ENCODE assay signal across 8 cellular contexts in genomic region chr4:151099976-151100417, GRCh38. TPM values are rescaled to one million over a fixed set of nuclear protein-coding genes. Genes with fewer than 3 reads are reported as not detected.
DNase-seq lines count a peak whose midpoint lies in the region; ATAC-seq and TF ChIP-seq lines count a peak whose summit lies in the region.

No MANE protein-coding gene starts in this region.

- H3F3A ChIP-seq in PC-3 (ENCODE audit: low read length, unreplicated experiment), result no peaks in the 10 kb centered on the region

- H3K9me3 ChIP-seq in PC-3 (ENCODE audit: low read length) (no peaks in the 10 kb centered on the region), ectodermal cell (ENCODE audit: control insufficient read depth, low read length) (no peaks in the 10 kb centered on the region), mesodermal cell (ENCODE audit: control insufficient read depth, low read length) (no peaks in the 10 kb centered on the region), aorta (ENCODE audit: control insufficient read depth, low read length) (no peaks in the 10 kb centered on the region)

- 0 to 1% methylated on average over 12 to 13 of the region's 13 CpGs for WGBS in ectodermal cell, 2 experiments
- 0% methylated on average over 7 to 12 of the region's 13 CpGs for WGBS in mesodermal cell (ENCODE audit: insufficient coverage in 2 of 2), 2 experiments
- WGBS in aorta, 2 donors, result 0% methylated on average over 13 of the region's 13 CpGs

- H3K27ac Mint-ChIP-seq in activated naive CD4-positive, alpha-beta T cell treated with anti-CD3 and anti-CD28 coated beads, Interleukin-2, amount 50 U/mL, for 24 hours, result peak overlapping the region; percentile 99

- BruUV-seq in PC-3 (replicated peaks; lab: Mats Ljungman, UMichigan), result TSS peak; percentile 66

- peak; percentile 16 for ATAC-seq in PC-3
- ATAC-seq in aorta (ENCODE audit: low FRiP score), result peak; percentile 8

- peak overlapping the region; percentile 57 for H2AFZ ChIP-seq in PC-3 (ENCODE audit: low read length)

- H3K4me1 Mint-ChIP-seq in activated naive CD4-positive, alpha-beta T cell treated with anti-CD3 and anti-CD28 coated beads, Interleukin-2, amount 50 U/mL, for 24 hours, result peaks cover 35% of the 10 kb centered on the region

- H3K27me3 ChIP-seq in PC-3 (ENCODE audit: low read length), result no peaks in the 10 kb centered on the region
- H3K27me3 ChIP-seq in ectodermal cell (ENCODE audit: control insufficient read depth, insufficient read depth, low read length, poor library complexity, severe bottlenecking), result no peaks in the 10 kb centered on the region
- no peaks in the 10 kb centered on the region for H3K27me3 ChIP-seq in aorta (ENCODE audit: control insufficient read depth in 1 of 2, insufficient read depth in 2 of 2, low read length in 1 of 2)

- H3K4me3 Mint-ChIP-seq in activated naive CD4-positive, alpha-beta T cell treated with anti-CD3 and anti-CD28 coated beads, Interleukin-2, amount 50 U/mL, for 24 hours, result peak overlapping the region; percentile 91

- DNase-seq in activated naive CD4-positive, alpha-beta T cell treated with Interleukin-2 at 50 U/mL for 16 hours, result no peak
- no peak for DNase-seq in PC-3
- DNase-seq in aorta, result no peak
- DNase-seq in 8988T, result no peak
- DNase-seq in activated CD8-positive, alpha-beta memory T cell treated with anti-CD3 and anti-CD28 coated beads for 24 hours, result no peak

- peaks cover 30% of the 10 kb centered on the region for H4K20me1 ChIP-seq in PC-3 (ENCODE audit: low read length)

- intact Hi-C loops in PC-3 (cut with micrococcal nuclease) (loop anchor here (2.0 kb wide), 1 partner anchor 85 kb away; the partner anchor contains the start of gene LRBA), aorta (cut with DNase I) (loop anchor here (10.0 kb wide), 2 partner anchors 655 to 1675 kb away; partner anchors contain the start of genes ARFIP1 (in 1 of the 2) and TIGD4 (in 1 of the 2))

- peaks cover 34% of the 10 kb centered on the region for H3K36me3 Mint-ChIP-seq in activated naive CD4-positive, alpha-beta T cell treated with anti-CD3 and anti-CD28 coated beads, Interleukin-2, amount 50 U/mL, for 24 hours

- H3K9ac ChIP-seq in PC-3 (ENCODE audit: low read length), result peak overlapping the region; percentile 99

- POLR2A ChIA-PET in PC-3 (lab: Charles Lee; ENCODE audit: unreplicated experiment), result interaction anchor here (0.6 kb wide), 1 partner anchor 1491 kb away, joined by 5 read pairs; no protein-coding TSS in a partner anchor

- no peak for TF ChIP-seq CTCF in PC-3 (conservative IDR thresholded peaks at IDR 0.05; ENCODE audit: low read depth, low read length)

- H3K79me2 ChIP-seq in PC-3 (ENCODE audit: low read length), result peaks cover 36% of the 10 kb centered on the region

- H3K9me3 Mint-ChIP-seq in activated naive CD4-positive, alpha-beta T cell treated with anti-CD3 and anti-CD28 coated beads, Interleukin-2, amount 50 U/mL, for 24 hours, result no peaks in the 10 kb centered on the region

- H3K4me1 ChIP-seq in PC-3 (ENCODE audit: insufficient read depth, low read length) (peaks cover 16% of the 10 kb centered on the region), ectodermal cell (ENCODE audit: control insufficient read depth, insufficient read depth, low read length) (peaks cover 5% of the 10 kb centered on the region), mesodermal cell (ENCODE audit: control insufficient read depth, insufficient read depth, low read length, poor library complexity, severe bottlenecking) (no peaks in the 10 kb centered on the region), aorta (ENCODE audit: control insufficient read depth in 1 of 2, insufficient read depth in 2 of 2, low read length in 2 of 2) (no peaks in the 10 kb centered on the region)

- peak overlapping the region; percentile 44 for H3K27ac ChIP-seq in PC-3 (ENCODE audit: low read length)
- H3K27ac ChIP-seq in ectodermal cell (ENCODE audit: insufficient read depth, low read depth, low read length, poor library complexity, severe bottlenecking), result peak overlapping the region; percentile 96
- peak overlapping the region; percentile 90 for H3K27ac ChIP-seq in mesodermal cell (ENCODE audit: low read depth, low read length, severe bottlenecking)
- peak overlapping the region in 1 of 2 donors; percentile 52 for H3K27ac ChIP-seq in aorta (ENCODE audit: low read depth in 1 of 2, low read length in 2 of 2)

- H3K4me3 ChIP-seq in PC-3 (ENCODE audit: low read length) (peak overlapping the region; percentile 88), ectodermal cell (ENCODE audit: insufficient read depth, low read depth, low read length) (peak overlapping the region; percentile 91), mesodermal cell (ENCODE audit: extremely low read depth, insufficient read depth, low read length, poor library complexity, severe bottlenecking) (peak overlapping the region; percentile 99), aorta (ENCODE audit: low read length in 2 of 2) (peak overlapping the region; percentile 66 to 86)

- H3K4me2 ChIP-seq in PC-3 (ENCODE audit: low read length), result peak overlapping the region; percentile 90

- H3K9me2 ChIP-seq in PC-3 (replicated peaks; ENCODE audit: low read length), result no peaks in the 10 kb centered on the region

- peaks cover 40% of the 10 kb centered on the region for H3K36me3 ChIP-seq in PC-3 (ENCODE audit: low read depth, low read length)
- H3K36me3 ChIP-seq in ectodermal cell (ENCODE audit: control insufficient read depth, insufficient read depth, low read length), result peaks cover 31% of the 10 kb centered on the region
- peaks cover 53% of the 10 kb centered on the region for H3K36me3 ChIP-seq in mesodermal cell (ENCODE audit: control insufficient read depth, insufficient read depth, low read length)
- H3K36me3 ChIP-seq in aorta (ENCODE audit: control insufficient read depth in 1 of 2, insufficient read depth in 2 of 2, low read length in 1 of 2), result peaks cover 0 to 2% of the 10 kb centered on the region in 2 donors

- no peaks in the 10 kb centered on the region for H3K27me3 Mint-ChIP-seq in activated naive CD4-positive, alpha-beta T cell treated with anti-CD3 and anti-CD28 coated beads, Interleukin-2, amount 50 U/mL, for 24 hours

- CTCF ChIA-PET in PC-3 (lab: Charles Lee), result no interaction called here

RNA-seq across cellular contexts. Expression of gene RPS3A, which starts 0.6 kb away (rescaled TPM):
- total RNA-seq in PC-3 (2014; rRNA removed) (560 and 571 TPM in 2 replicates), aorta (1,000 to 10,000 TPM; 1,314 to 1,517 TPM)
- 3,563 TPM for polyA plus RNA-seq in ectodermal cell (2013, experiment 1 of 4)
- 3,261 TPM for polyA plus RNA-seq in ectodermal cell (2013, experiment 2 of 4)
- 4,043 TPM for polyA plus RNA-seq in ectodermal cell (2013, experiment 3 of 4)
- polyA plus RNA-seq in ectodermal cell (2013, experiment 4 of 4), result 4,409 TPM
- 3,322 TPM for polyA plus RNA-seq in mesodermal cell (2013, experiment 1 of 2)
- polyA plus RNA-seq in mesodermal cell (2013, experiment 2 of 2), result 3,472 TPM
- 1,000 to 10,000 TPM; 2,823 to 9,539 TPM for polyA plus RNA-seq in aorta
